8 cellular contexts compared by ENCODE assay signal in the genomic region with DNA sequence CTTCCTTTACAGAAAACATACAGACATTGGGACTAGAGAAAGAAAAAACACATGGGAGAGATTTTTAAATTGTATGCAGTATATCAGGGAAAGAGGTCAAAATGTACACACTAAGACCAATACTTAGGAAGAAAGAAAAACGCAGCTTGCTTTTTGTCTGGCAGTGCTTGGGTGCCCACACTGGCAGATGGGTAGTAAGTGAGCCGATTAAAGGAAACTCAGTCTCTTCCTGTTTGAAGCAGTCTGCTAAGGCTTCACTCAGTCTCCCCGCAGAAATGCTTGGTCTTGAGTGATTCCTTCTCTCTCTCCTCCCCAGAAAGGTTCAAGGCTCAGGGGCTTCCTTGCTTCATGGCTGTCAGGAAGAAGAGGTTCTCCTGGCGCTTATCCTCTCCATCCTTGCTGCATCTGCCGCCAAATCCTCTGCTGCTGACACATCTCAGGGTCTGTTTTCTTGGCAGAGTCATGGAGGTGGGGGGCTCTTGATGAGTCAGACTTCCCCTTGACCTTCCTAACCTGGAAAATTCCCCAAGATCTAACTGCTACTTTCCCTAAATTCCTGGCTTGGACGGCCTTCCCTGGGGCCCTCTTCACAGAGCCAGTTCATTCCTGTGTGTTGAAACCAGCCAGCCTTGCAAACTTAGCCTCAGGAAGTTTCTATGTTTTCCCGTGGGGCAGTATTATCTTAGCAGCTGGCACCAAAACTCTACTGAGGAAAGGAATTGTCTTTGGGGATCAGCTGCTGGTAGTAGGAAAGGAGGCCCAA. TPM values are rescaled to one million over a fixed set of nuclear protein-coding genes. Genes with fewer than 3 reads are reported as not detected.
DNase-seq lines count a peak whose midpoint lies in the region; ATAC-seq and TF ChIP-seq lines count a peak whose summit lies in the region.

No MANE protein-coding gene starts in this region.

- peaks cover 0 to 16% of the 10 kb centered on the region in 2 donors for H3K36me3 Mint-ChIP-seq in activated naive CD4-positive, alpha-beta T cell treated with anti-CD3 and anti-CD28 coated beads, Interleukin-2, amount 50 U/mL, for 72 hours
- H3K36me3 Mint-ChIP-seq in naive B cell, result no peaks in the 10 kb centered on the region

- DNase-seq in ELF-1 (ENCODE audit: low read depth, low spot score) (peak; percentile 71), KBM-7 (peak; percentile 49), naive B cell (peak; percentile 61), gastrocnemius medialis (no peak), cortex of kidney (lab: John Stamatoyannopoulos, UW) (no peak)
- DNase-seq in activated naive CD4-positive, alpha-beta T cell treated with anti-CD3 and anti-CD28 coated beads, Interleukin-2, amount 50 U/mL, for 72 hours (ENCODE audit: low spot score in 2 of 2), result no peak
- DNase-seq in activated effector memory CD4-positive, alpha-beta T cell treated with Interleukin-2 at 50 U/mL for 16 hours, result no peak

- H3K27me3 Mint-ChIP-seq in naive B cell, result no peaks in the 10 kb centered on the region

- H3K9me3 ChIP-seq in gastrocnemius medialis, result no peaks in the 10 kb centered on the region

- TF ChIP-seq CTCF in gastrocnemius medialis (IDR thresholded peaks at IDR 0.05 in 4 of 5, conservative IDR thresholded peaks at IDR 0.05 in 1 of 5), result no peak

- H3K9me3 Mint-ChIP-seq in activated naive CD4-positive, alpha-beta T cell treated with anti-CD3 and anti-CD28 coated beads, Interleukin-2, amount 50 U/mL, for 72 hours, result peaks cover 0 to 4% of the 10 kb centered on the region in 2 donors
- no peaks in the 10 kb centered on the region for H3K9me3 Mint-ChIP-seq in naive B cell

- H3K36me3 ChIP-seq in gastrocnemius medialis, result no peaks in the 10 kb centered on the region

- peaks cover 36 to 62% (median 51%) of the 10 kb centered on the region in 3 donors for H3K4me1 Mint-ChIP-seq in naive B cell

- in situ Hi-C loops in KBM-7 (cut with MboI; ENCODE audit: low pct_unique_long_range_greater_than_20kb, low sequenced_read_pairs) (no loop called here), gastrocnemius medialis (cut with MboI; ENCODE audit: low sequenced_read_pairs in 4 of 4) (no loop called here)

- H3K4me3 ChIP-seq in gastrocnemius medialis, result no peak overlapping the region

- peak overlapping the region; percentile 30 to 91 (median 82) for H3K4me3 Mint-ChIP-seq in naive B cell

- no peaks in the 10 kb centered on the region for H3K27me3 ChIP-seq in gastrocnemius medialis

- peak overlapping the region in 1 of 4 donors; percentile 22 for H3K27ac ChIP-seq in gastrocnemius medialis

- peaks cover 0 to 5% of the 10 kb centered on the region in 2 donors for H3K4me1 ChIP-seq in gastrocnemius medialis

- intact Hi-C loops in gastrocnemius medialis (cut with DNase I; ENCODE audit: low total_unique reads), result no loop called here

- peak overlapping the region; percentile 52 to 80 for H3K27ac Mint-ChIP-seq in activated naive CD4-positive, alpha-beta T cell treated with anti-CD3 and anti-CD28 coated beads, Interleukin-2, amount 50 U/mL, for 72 hours
- peak overlapping the region; percentile 36 to 94 (median 88) for H3K27ac Mint-ChIP-seq in naive B cell

- peak; percentile 16 to 32 for ATAC-seq in activated naive CD4-positive, alpha-beta T cell treated with anti-CD3 and anti-CD28 coated beads, Interleukin-2, amount 50 U/mL, for 72 hours
- ATAC-seq in naive B cell (ENCODE audit: low read depth in 2 of 2), result peak; percentile 78 to 81
- no peak for ATAC-seq in GM19395 (IDR thresholded peaks at IDR 0.05; ENCODE audit: unreplicated experiment)
- no peak for ATAC-seq in gastrocnemius medialis

- no peak for TF ChIP-seq POLR2A in gastrocnemius medialis (IDR thresholded peaks at IDR 0.05)

RNA-seq across cellular contexts. Expression of a gene that starts 10.5 kb away (rescaled TPM):
- 1,000 to 10,000 TPM; 1,249 to 2,802 TPM for total RNA-seq in activated naive CD4-positive, alpha-beta T cell treated with anti-CD3 and anti-CD28 coated beads, Interleukin-2, amount 50 U/mL, for 72 hours
- 1,000 to 10,000 TPM; 5,825 to 8,742 (median 6,750) TPM for polyA plus RNA-seq in naive B cell (ENCODE audit: low read depth in 6 of 6)
- total RNA-seq in gastrocnemius medialis, result 100 to 1,000 TPM; 329 to 954 (median 486) TPM

RNA-seq across cellular contexts. Expression of a gene that starts 14.1 kb away (rescaled TPM):
- total RNA-seq in activated naive CD4-positive, alpha-beta T cell treated with anti-CD3 and anti-CD28 coated beads, Interleukin-2, amount 50 U/mL, for 72 hours, result 10 to 100 TPM; 53.6 to 59.9 TPM
- 10 to 100 TPM in 3 of 6 donors, 1 to 10 TPM in 3; 6.5 to 12.3 (median 9.4) TPM for polyA plus RNA-seq in naive B cell (ENCODE audit: low read depth in 6 of 6)
- total RNA-seq in gastrocnemius medialis, result under 1 TPM; 0.27 to 0.97 (median 0.64) TPM

Comparison
In these comparisons a context has a peak if more than half of its experiments do, and no peak if none do; other contexts are left out.
1. DNase-seq: peak in ELF-1 (single experiment), KBM-7 (single experiment) and naive B cell (single experiment); none in activated naive CD4-positive, alpha-beta T cell treated with anti-CD3 and anti-CD28 coated beads, Interleukin-2, amount 50 U/mL, for 72 hours (0 of 2), gastrocnemius medialis (0 of 2), activated effector memory CD4-positive, alpha-beta T cell treated with Interleukin-2 at 50 U/mL for 16 hours (single experiment) and cortex of kidney (single experiment).
2. ATAC-seq: peak in activated naive CD4-positive, alpha-beta T cell treated with anti-CD3 and anti-CD28 coated beads, Interleukin-2, amount 50 U/mL, for 72 hours (2 of 2) and naive B cell (2 of 2); none in GM19395 (single experiment) and gastrocnemius medialis (0 of 2).
3. RNA of a gene that starts 14.1 kb away (total RNA-seq): 53.6 to 59.9 TPM in activated naive CD4-positive, alpha-beta T cell treated with anti-CD3 and anti-CD28 coated beads, Interleukin-2, amount 50 U/mL, for 72 hours; 0.27 to 0.97 TPM in gastrocnemius medialis; every median in the first group is over 10 times any median in the second.